1 cellular context compared by ENCODE assay signal in the genomic region with DNA sequence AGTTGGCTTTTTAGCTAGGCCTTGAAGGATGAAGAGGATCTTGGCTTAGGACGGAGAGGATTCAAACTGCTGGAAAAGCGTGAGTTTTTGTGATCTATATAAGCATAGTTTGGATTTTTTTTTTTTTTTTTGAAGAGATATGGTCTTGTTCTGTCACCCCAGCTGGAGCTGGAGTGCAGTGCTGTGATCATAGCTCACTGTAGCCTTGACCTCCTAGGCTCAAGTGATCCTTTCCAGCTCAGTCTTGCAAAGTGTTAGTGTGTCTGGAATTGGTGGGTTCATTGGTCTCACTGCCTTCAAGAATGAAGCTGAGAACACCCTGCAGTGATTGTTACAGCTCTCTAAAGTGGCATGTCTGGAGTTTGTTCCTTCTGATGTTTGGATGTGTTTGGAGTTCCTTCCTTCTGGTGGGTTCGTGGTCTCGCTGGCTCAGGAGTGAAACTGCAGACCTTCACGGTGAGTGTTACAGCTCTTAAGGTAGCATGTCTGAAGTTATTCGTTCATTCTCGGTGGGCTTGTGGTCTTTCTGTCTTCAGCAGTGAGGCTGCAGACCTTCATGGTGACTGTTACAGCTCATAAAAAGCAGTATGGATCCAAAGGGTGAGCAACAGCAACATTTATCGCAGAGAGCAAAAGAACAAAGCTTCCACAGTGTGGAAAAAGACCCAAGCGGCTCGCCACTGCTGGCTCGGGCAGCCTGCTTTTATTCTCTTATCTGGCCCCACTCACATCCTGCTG.
TF ChIP-seq lines count a peak whose summit lies in the region.

No MANE protein-coding gene starts in this region.

TF ChIP-seq in HepG2, 621 proteins besides CTCF, POLR2A, EP300 and RAD21 (continued from another document and continues in another):
- TF ChIP-seq SMAD1 (CRISPR knock-in tag; IDR thresholded peaks at IDR 0.05; ENCODE audit: borderline replicate concordance, low read depth): no peak
- peak; percentile 26; the same call in 1 of the 2 replicates for TF ChIP-seq ARID4A (CRISPR knock-in tag; IDR thresholded peaks at IDR 0.05; ENCODE audit: borderline replicate concordance)
- no peak for TF ChIP-seq LCORL (IDR thresholded peaks at IDR 0.05)
- TF ChIP-seq LCORL (CRISPR knock-in tag; IDR thresholded peaks at IDR 0.05): no peak
- no peak for TF ChIP-seq KDM3A (CRISPR knock-in tag; IDR thresholded peaks at IDR 0.05; ENCODE audit: low read depth)
- TF ChIP-seq ZBTB21 (CRISPR knock-in tag; IDR thresholded peaks at IDR 0.05): no peak
- TF ChIP-seq ZNF432 (CRISPR knock-in tag; IDR thresholded peaks at IDR 0.05; ENCODE audit: borderline replicate concordance): no peak
- TF ChIP-seq KMT2A (CRISPR knock-in tag; IDR thresholded peaks at IDR 0.05): 0 out of 2 replicates have a peak, but pooled peaks have one; percentile 36
- TF ChIP-seq, protein P1, sequence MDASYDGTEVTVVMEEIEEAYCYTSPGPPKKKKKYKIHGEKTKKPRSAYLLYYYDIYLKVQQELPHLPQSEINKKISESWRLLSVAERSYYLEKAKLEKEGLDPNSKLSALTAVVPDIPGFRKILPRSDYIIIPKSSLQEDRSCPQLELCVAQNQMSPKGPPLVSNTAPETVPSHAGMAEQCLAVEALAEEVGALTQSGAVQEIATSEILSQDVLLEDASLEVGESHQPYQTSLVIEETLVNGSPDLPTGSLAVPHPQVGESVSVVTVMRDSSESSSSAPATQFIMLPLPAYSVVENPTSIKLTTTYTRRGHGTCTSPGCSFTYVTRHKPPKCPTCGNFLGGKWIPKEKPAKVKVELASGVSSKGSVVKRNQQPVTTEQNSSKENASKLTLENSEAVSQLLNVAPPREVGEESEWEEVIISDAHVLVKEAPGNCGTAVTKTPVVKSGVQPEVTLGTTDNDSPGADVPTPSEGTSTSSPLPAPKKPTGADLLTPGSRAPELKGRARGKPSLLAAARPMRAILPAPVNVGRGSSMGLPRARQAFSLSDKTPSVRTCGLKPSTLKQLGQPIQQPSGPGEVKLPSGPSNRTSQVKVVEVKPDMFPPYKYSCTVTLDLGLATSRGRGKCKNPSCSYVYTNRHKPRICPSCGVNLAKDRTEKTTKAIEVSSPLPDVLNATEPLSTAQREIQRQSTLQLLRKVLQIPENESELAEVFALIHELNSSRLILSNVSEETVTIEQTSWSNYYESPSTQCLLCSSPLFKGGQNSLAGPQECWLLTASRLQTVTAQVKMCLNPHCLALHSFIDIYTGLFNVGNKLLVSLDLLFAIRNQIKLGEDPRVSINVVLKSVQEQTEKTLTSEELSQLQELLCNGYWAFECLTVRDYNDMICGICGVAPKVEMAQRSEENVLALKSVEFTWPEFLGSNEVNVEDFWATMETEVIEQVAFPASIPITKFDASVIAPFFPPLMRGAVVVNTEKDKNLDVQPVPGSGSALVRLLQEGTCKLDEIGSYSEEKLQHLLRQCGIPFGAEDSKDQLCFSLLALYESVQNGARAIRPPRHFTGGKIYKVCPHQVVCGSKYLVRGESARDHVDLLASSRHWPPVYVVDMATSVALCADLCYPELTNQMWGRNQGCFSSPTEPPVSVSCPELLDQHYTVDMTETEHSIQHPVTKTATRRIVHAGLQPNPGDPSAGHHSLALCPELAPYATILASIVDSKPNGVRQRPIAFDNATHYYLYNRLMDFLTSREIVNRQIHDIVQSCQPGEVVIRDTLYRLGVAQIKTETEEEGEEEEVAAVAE (CRISPR knock-in tag; IDR thresholded peaks at IDR 0.05; ENCODE audit: borderline replicate concordance): 0 out of 2 replicates have a peak, but pooled peaks have one; percentile 8
- no peak for TF ChIP-seq ZBTB1 (CRISPR knock-in tag; IDR thresholded peaks at IDR 0.05; ENCODE audit: borderline replicate concordance)
- TF ChIP-seq ZNF616 (CRISPR knock-in tag; IDR thresholded peaks at IDR 0.05; ENCODE audit: low read depth): no peak
- no peak for TF ChIP-seq ZNF550 (CRISPR knock-in tag; IDR thresholded peaks at IDR 0.05; ENCODE audit: borderline replicate concordance)
- no peak for TF ChIP-seq BRCA1 (CRISPR knock-in tag; IDR thresholded peaks at IDR 0.05)
- TF ChIP-seq, protein P2, sequence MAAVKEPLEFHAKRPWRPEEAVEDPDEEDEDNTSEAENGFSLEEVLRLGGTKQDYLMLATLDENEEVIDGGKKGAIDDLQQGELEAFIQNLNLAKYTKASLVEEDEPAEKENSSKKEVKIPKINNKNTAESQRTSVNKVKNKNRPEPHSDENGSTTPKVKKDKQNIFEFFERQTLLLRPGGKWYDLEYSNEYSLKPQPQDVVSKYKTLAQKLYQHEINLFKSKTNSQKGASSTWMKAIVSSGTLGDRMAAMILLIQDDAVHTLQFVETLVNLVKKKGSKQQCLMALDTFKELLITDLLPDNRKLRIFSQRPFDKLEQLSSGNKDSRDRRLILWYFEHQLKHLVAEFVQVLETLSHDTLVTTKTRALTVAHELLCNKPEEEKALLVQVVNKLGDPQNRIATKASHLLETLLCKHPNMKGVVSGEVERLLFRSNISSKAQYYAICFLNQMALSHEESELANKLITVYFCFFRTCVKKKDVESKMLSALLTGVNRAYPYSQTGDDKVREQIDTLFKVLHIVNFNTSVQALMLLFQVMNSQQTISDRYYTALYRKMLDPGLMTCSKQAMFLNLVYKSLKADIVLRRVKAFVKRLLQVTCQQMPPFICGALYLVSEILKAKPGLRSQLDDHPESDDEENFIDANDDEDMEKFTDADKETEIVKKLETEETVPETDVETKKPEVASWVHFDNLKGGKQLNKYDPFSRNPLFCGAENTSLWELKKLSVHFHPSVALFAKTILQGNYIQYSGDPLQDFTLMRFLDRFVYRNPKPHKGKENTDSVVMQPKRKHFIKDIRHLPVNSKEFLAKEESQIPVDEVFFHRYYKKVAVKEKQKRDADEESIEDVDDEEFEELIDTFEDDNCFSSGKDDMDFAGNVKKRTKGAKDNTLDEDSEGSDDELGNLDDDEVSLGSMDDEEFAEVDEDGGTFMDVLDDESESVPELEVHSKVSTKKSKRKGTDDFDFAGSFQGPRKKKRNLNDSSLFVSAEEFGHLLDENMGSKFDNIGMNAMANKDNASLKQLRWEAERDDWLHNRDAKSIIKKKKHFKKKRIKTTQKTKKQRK (IDR thresholded peaks at IDR 0.05; ENCODE audit: low read length): no peak
- TF ChIP-seq PAX8 (CRISPR knock-in tag; IDR thresholded peaks at IDR 0.05; ENCODE audit: borderline replicate concordance): no peak
- TF ChIP-seq REXO4 (CRISPR knock-in tag; IDR thresholded peaks at IDR 0.05; ENCODE audit: borderline replicate concordance): no peak
- peak; percentile 26; the same call in 1 of the 2 replicates for TF ChIP-seq ZMYM3 (CRISPR knock-in tag; IDR thresholded peaks at IDR 0.05)
- TF ChIP-seq, protein P3, sequence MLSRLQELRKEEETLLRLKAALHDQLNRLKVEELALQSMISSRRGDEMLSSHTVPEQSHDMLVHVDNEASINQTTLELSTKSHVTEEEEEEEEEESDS (CRISPR knock-in tag; IDR thresholded peaks at IDR 0.05; ENCODE audit: borderline replicate concordance): no peak
- 0 out of 2 replicates have a peak, but pooled peaks have one; percentile 65 for TF ChIP-seq SP140L (CRISPR knock-in tag; IDR thresholded peaks at IDR 0.05; ENCODE audit: borderline replicate concordance)
- TF ChIP-seq, protein P4, sequence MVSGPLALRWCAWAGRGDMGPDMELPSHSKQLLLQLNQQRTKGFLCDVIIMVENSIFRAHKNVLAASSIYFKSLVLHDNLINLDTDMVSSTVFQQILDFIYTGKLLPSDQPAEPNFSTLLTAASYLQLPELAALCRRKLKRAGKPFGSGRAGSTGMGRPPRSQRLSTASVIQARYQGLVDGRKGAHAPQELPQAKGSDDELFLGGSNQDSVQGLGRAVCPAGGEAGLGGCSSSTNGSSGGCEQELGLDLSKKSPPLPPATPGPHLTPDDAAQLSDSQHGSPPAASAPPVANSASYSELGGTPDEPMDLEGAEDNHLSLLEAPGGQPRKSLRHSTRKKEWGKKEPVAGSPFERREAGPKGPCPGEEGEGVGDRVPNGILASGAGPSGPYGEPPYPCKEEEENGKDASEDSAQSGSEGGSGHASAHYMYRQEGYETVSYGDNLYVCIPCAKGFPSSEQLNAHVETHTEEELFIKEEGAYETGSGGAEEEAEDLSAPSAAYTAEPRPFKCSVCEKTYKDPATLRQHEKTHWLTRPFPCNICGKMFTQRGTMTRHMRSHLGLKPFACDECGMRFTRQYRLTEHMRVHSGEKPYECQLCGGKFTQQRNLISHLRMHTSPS (CRISPR knock-in tag; IDR thresholded peaks at IDR 0.05; ENCODE audit: low read depth): no peak
- peak; percentile 66 for TF ChIP-seq ZNF501 (CRISPR knock-in tag; IDR thresholded peaks at IDR 0.05)
- TF ChIP-seq, protein P5, sequence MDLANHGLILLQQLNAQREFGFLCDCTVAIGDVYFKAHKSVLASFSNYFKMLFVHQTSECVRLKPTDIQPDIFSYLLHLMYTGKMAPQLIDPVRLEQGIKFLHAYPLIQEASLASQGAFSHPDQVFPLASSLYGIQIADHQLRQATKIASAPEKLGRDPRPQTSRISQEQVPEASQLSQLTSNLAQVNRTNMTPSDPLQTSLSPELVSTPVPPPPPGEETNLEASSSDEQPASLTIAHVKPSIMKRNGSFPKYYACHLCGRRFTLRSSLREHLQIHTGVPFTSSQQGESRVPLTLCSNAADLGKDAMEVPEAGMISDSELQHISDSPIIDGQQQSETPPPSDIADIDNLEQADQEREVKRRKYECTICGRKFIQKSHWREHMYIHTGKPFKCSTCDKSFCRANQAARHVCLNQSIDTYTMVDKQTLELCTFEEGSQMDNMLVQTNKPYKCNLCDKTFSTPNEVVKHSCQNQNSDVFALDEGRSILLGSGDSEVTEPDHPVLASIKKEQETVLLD (CRISPR knock-in tag; IDR thresholded peaks at IDR 0.05; ENCODE audit: low read depth): no peak
- TF ChIP-seq ZNF781 (CRISPR knock-in tag; IDR thresholded peaks at IDR 0.05; ENCODE audit: borderline replicate concordance, not compliant biosample characterization): no peak
- 0 out of 2 replicates have a peak, but pooled peaks have one; percentile 16 for TF ChIP-seq GATAD2A (CRISPR knock-in tag; IDR thresholded peaks at IDR 0.05)
- no peak for TF ChIP-seq MED13 (CRISPR knock-in tag; IDR thresholded peaks at IDR 0.05)
- no peak for TF ChIP-seq SMAD9 (CRISPR knock-in tag; IDR thresholded peaks at IDR 0.05)
- TF ChIP-seq CBFB (CRISPR knock-in tag; IDR thresholded peaks at IDR 0.05): no peak
- TF ChIP-seq SCMH1 (CRISPR knock-in tag; IDR thresholded peaks at IDR 0.05; ENCODE audit: borderline replicate concordance): no peak
- TF ChIP-seq ZIK1 (CRISPR knock-in tag; IDR thresholded peaks at IDR 0.05; ENCODE audit: borderline replicate concordance, low read depth): no peak
- no peak for TF ChIP-seq HOXA9 (CRISPR knock-in tag; IDR thresholded peaks at IDR 0.05; ENCODE audit: borderline replicate concordance)
- TF ChIP-seq, protein P6, sequence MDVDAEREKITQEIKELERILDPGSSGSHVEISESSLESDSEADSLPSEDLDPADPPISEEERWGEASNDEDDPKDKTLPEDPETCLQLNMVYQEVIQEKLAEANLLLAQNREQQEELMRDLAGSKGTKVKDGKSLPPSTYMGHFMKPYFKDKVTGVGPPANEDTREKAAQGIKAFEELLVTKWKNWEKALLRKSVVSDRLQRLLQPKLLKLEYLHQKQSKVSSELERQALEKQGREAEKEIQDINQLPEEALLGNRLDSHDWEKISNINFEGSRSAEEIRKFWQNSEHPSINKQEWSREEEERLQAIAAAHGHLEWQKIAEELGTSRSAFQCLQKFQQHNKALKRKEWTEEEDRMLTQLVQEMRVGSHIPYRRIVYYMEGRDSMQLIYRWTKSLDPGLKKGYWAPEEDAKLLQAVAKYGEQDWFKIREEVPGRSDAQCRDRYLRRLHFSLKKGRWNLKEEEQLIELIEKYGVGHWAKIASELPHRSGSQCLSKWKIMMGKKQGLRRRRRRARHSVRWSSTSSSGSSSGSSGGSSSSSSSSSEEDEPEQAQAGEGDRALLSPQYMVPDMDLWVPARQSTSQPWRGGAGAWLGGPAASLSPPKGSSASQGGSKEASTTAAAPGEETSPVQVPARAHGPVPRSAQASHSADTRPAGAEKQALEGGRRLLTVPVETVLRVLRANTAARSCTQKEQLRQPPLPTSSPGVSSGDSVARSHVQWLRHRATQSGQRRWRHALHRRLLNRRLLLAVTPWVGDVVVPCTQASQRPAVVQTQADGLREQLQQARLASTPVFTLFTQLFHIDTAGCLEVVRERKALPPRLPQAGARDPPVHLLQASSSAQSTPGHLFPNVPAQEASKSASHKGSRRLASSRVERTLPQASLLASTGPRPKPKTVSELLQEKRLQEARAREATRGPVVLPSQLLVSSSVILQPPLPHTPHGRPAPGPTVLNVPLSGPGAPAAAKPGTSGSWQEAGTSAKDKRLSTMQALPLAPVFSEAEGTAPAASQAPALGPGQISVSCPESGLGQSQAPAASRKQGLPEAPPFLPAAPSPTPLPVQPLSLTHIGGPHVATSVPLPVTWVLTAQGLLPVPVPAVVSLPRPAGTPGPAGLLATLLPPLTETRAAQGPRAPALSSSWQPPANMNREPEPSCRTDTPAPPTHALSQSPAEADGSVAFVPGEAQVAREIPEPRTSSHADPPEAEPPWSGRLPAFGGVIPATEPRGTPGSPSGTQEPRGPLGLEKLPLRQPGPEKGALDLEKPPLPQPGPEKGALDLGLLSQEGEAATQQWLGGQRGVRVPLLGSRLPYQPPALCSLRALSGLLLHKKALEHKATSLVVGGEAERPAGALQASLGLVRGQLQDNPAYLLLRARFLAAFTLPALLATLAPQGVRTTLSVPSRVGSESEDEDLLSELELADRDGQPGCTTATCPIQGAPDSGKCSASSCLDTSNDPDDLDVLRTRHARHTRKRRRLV (CRISPR knock-in tag; IDR thresholded peaks at IDR 0.05): 0 out of 2 replicates have a peak, but pooled peaks have one; percentile 40
- TF ChIP-seq JARID2 (CRISPR knock-in tag; IDR thresholded peaks at IDR 0.05; ENCODE audit: insufficient replicate concordance): no peak
